18 cellular contexts compared by ENCODE assay signal in genomic region chr14:59246566-59246965, GRCh38. TPM values are rescaled to one million over a fixed set of nuclear protein-coding genes. Genes with fewer than 3 reads are reported as not detected.
DNase-seq lines count a peak whose midpoint lies in the region; ATAC-seq and TF ChIP-seq lines count a peak whose summit lies in the region.
"Had no signal": no experiment of that assay in that cellular context is flagged by ENCODE, and none has a peak within 500 bp of the region (broad histone marks: within the 10 kb centered on the region; RNA-seq: fewer than 3 reads in every experiment).

No MANE protein-coding gene starts in this region.

- TF ChIP-seq CTCF in RWPE2 (IDR thresholded peaks at IDR 0.05; ENCODE audit: poor library complexity, severe bottlenecking), result no peak
- TF ChIP-seq CTCF in foreskin keratinocyte (conservative IDR thresholded peaks at IDR 0.05), result no peak

- H3K27ac ChIP-seq in RWPE2 (ENCODE audit: poor library complexity, severe bottlenecking) (no peak overlapping the region), foreskin keratinocyte (peak overlapping the region; percentile 74)
- H3K27ac ChIP-seq: KMS-11, RWPE1, SJSA1 had no signal

- no peaks in the 10 kb centered on the region for H3K36me3 Mint-ChIP-seq in activated naive CD4-positive, alpha-beta T cell treated with anti-CD3 and anti-CD28 coated beads, Interleukin-2, amount 10 ng/mL, durations not matched to agents 7 days and 5 days
- H3K36me3 Mint-ChIP-seq: CD8-positive, alpha-beta T cell had no signal

- no peak overlapping the region for H3K4me3 Mint-ChIP-seq in activated naive CD4-positive, alpha-beta T cell treated with anti-CD3 and anti-CD28 coated beads, Interleukin-2, amount 10 ng/mL, durations not matched to agents 7 days and 5 days
- H3K4me3 Mint-ChIP-seq: CD8-positive, alpha-beta T cell had no signal

- ATAC-seq in RWPE2 (ENCODE audit: low read depth), result peak; percentile 65
- ATAC-seq in foreskin keratinocyte, result peak; percentile 88
- ATAC-seq: CD8-positive, alpha-beta T cell; HepG2 had no signal

- CTCF ChIA-PET in activated naive CD4-positive, alpha-beta T cell treated with anti-CD3 and anti-CD28 coated beads, Interleukin-2, amount 10 ng/mL, durations not matched to agents 7 days and 5 days (lab: Charles Lee), result no interaction called here

- H3K9me3 ChIP-seq in RWPE2 (ENCODE audit: severe bottlenecking), result no peaks in the 10 kb centered on the region
- H3K9me3 ChIP-seq: SJSA1 had no signal

- H3K27me3 ChIP-seq in RWPE2 (ENCODE audit: insufficient read depth, poor library complexity, severe bottlenecking) (no peaks in the 10 kb centered on the region), foreskin keratinocyte (no peaks in the 10 kb centered on the region)
- H3K27me3 ChIP-seq: SJSA1 had no signal

- H3K9me3 Mint-ChIP-seq in activated naive CD4-positive, alpha-beta T cell treated with anti-CD3 and anti-CD28 coated beads, Interleukin-2, amount 10 ng/mL, durations not matched to agents 7 days and 5 days, result no peaks in the 10 kb centered on the region
- H3K9me3 Mint-ChIP-seq: CD8-positive, alpha-beta T cell had no signal

- H3K36me3 ChIP-seq in RWPE2 (ENCODE audit: low read depth), result no peaks in the 10 kb centered on the region
- H3K36me3 ChIP-seq: SJSA1 had no signal

- H3K4me1 Mint-ChIP-seq in activated naive CD4-positive, alpha-beta T cell treated with anti-CD3 and anti-CD28 coated beads, Interleukin-2, amount 10 ng/mL, durations not matched to agents 7 days and 5 days, result peaks cover 8% of the 10 kb centered on the region

- H3K27me3 Mint-ChIP-seq in activated naive CD4-positive, alpha-beta T cell treated with anti-CD3 and anti-CD28 coated beads, Interleukin-2, amount 10 ng/mL, durations not matched to agents 7 days and 5 days, result no peaks in the 10 kb centered on the region

- H3K4me3 ChIP-seq in RWPE2 (ENCODE audit: severe bottlenecking), result no peak overlapping the region
- H3K4me3 ChIP-seq: SJSA1 had no signal

- intact Hi-C loops in posterior vena cava (cut with DNase I), result no loop called here

- DNase-seq in EL, result peak; percentile 35
- peak; percentile 30 for DNase-seq in HT1080 (ENCODE audit: low read depth)
- DNase-seq in RWPE2 (ENCODE audit: low spot score), result no peak
- DNase-seq in foreskin keratinocyte, result peak; percentile 72 to 84
- no peak for DNase-seq in central memory CD4-positive, alpha-beta T cell
- no peak for DNase-seq in posterior vena cava (ENCODE audit: low spot score)
- DNase-seq in AG08396 (ENCODE audit: low spot score), result no peak
- no peak for DNase-seq in activated naive CD4-positive, alpha-beta T cell treated with anti-CD3 and anti-CD28 coated beads, Interleukin-2, amount 10 ng/mL, durations not matched to agents 7 days and 5 days
- DNase-seq: ACHN; CD8-positive, alpha-beta T cell; GOT3; NCI-H187 treated with DMSO at 0.1 percent for 48 hours; NCI-H774; SW 1271 had no signal

- H3K27ac Mint-ChIP-seq in activated naive CD4-positive, alpha-beta T cell treated with anti-CD3 and anti-CD28 coated beads, Interleukin-2, amount 10 ng/mL, durations not matched to agents 7 days and 5 days, result no peak overlapping the region
- H3K27ac Mint-ChIP-seq: CD8-positive, alpha-beta T cell had no signal

- H3K4me1 ChIP-seq in RWPE2 (ENCODE audit: insufficient read depth, poor library complexity, severe bottlenecking) (peaks cover 13% of the 10 kb centered on the region), foreskin keratinocyte (peaks cover 19% of the 10 kb centered on the region)

RNA-seq across cellular contexts. Expression of gene DAAM1, which starts 58.1 kb away (rescaled TPM):
- 11.0 and 14.0 TPM in 2 replicates for total RNA-seq in HT1080 (2014; rRNA removed; shearing (Covaris generic))
- 11.2 and 12.7 TPM in 2 replicates for polyA plus RNA-seq in HT1080 (2015; cell fraction: cytosol; rRNA removed)
- polyA plus RNA-seq in HT1080 (2015; cell fraction: nucleus; rRNA removed), result 12.1 and 13.9 TPM in 2 replicates
- total RNA-seq in foreskin keratinocyte (54.6 and 60.9 TPM in 2 replicates), posterior vena cava (10 to 100 TPM; 73.7 TPM)
- polyA plus RNA-seq in foreskin keratinocyte, result 21.0 and 24.0 TPM in 2 replicates

Comparison
In these comparisons a context has a peak if more than half of its experiments do, and no peak if none do; other contexts are left out.
1. DNase-seq: peak in EL (single experiment), HT1080 (single experiment) and foreskin keratinocyte (2 of 2); none in RWPE2 (single experiment), central memory CD4-positive, alpha-beta T cell (single experiment), posterior vena cava (single experiment), AG08396 (single experiment) and activated naive CD4-positive, alpha-beta T cell treated with anti-CD3 and anti-CD28 coated beads, Interleukin-2, amount 10 ng/mL, durations not matched to agents 7 days and 5 days (single experiment).